In the genomic region with DNA sequence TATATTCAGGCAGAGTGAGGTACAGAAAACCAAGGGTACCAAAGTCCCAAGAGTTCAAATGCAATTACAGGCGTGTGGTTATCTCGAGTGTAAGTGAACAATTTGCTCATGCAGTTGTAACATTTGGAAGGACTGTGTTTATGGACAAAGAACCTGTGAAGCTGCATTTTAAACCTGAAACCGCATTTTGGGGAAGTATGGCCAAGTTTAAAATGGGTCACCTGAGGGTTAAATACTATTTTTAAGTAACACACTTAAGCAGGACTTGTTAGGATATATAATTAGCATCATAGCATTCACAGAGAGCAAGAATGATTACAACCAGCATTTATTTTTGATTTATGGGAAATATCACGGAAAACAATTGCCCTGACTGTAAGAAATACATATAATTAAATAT, we compare ENCODE assay signal across 18 cellular contexts.
"Had no signal": no experiment of that assay in that cellular context is flagged by ENCODE, and none has a peak within 500 bp of the region (broad histone marks: within the 10 kb centered on the region; RNA-seq: fewer than 3 reads in every experiment).

No MANE protein-coding gene starts in this region.

- H3K9me3 ChIP-seq: adrenal gland, esophagus muscularis mucosa, gastroesophageal sphincter, heart left ventricle, sigmoid colon, upper lobe of right lung had no signal

- H3K36me3 Mint-ChIP-seq: activated naive CD4-positive, alpha-beta T cell treated with anti-CD3 and anti-CD28 coated beads, Interleukin-2, amount 50 U/mL, for 72 hours; mesothelial cell of epicardium; stimulated activated naive B cell treated with anti-CD40 and anti-IgM and Interleukin-4, amounts not matched to agents 10 μg/mL and 1 μg/mL and 100 μg/mL, for 72 hours had no signal

- H3K27ac Mint-ChIP-seq: activated naive CD4-positive, alpha-beta T cell treated with anti-CD3 and anti-CD28 coated beads, Interleukin-2, amount 50 U/mL, for 72 hours; dendritic cell treated with granulocyte-macrophage colony-stimulating factor and Interleukin-4, amounts not matched to agents 40 ng/mL and 50 ng/mL, for 4 days; mesothelial cell of epicardium; nephron; stimulated activated naive B cell treated with anti-CD40 and anti-IgM and Interleukin-4, amounts not matched to agents 10 μg/mL and 1 μg/mL and 100 μg/mL, for 72 hours had no signal

- H3K9me3 Mint-ChIP-seq: activated naive CD4-positive, alpha-beta T cell treated with anti-CD3 and anti-CD28 coated beads, Interleukin-2, amount 50 U/mL, for 72 hours; dendritic cell treated with granulocyte-macrophage colony-stimulating factor and Interleukin-4, amounts not matched to agents 40 ng/mL and 50 ng/mL, for 4 days; mesothelial cell of epicardium; nephron; stimulated activated naive B cell treated with anti-CD40 and anti-IgM and Interleukin-4, amounts not matched to agents 10 μg/mL and 1 μg/mL and 100 μg/mL, for 72 hours had no signal

- DNase-seq: activated CD4-positive, alpha-beta T cell treated with anti-CD3 and anti-CD28 coated beads for 1 hour; activated gamma-delta T cell treated with Interleukin-2 at 50 U/mL for 16 hours; adrenal gland; cerebellar nuclear complex; effector memory CD4-positive, alpha-beta T cell; heart left ventricle; left lung; nucleus accumbens; sigmoid colon; stimulated activated naive B cell treated with anti-CD40 and anti-IgM and Interleukin-4, amounts not matched to agents 10 μg/mL and 1 μg/mL and 100 μg/mL, for 72 hours; upper lobe of right lung had no signal

- H3K4me3 Mint-ChIP-seq: dendritic cell treated with granulocyte-macrophage colony-stimulating factor and Interleukin-4, amounts not matched to agents 40 ng/mL and 50 ng/mL, for 4 days; mesothelial cell of epicardium; nephron; stimulated activated naive B cell treated with anti-CD40 and anti-IgM and Interleukin-4, amounts not matched to agents 10 μg/mL and 1 μg/mL and 100 μg/mL, for 72 hours had no signal

- H3K27me3 ChIP-seq: adrenal gland, esophagus muscularis mucosa, gastroesophageal sphincter, left lung, sigmoid colon, upper lobe of right lung had no signal

- H3K4me3 ChIP-seq: adrenal gland, esophagus muscularis mucosa, gastroesophageal sphincter, heart left ventricle, left lung, sigmoid colon, upper lobe of right lung had no signal

- H3K27me3 Mint-ChIP-seq: dendritic cell treated with granulocyte-macrophage colony-stimulating factor and Interleukin-4, amounts not matched to agents 40 ng/mL and 50 ng/mL, for 4 days had no signal

- H3K36me3 ChIP-seq: adrenal gland, esophagus muscularis mucosa, gastroesophageal sphincter, heart left ventricle, left lung, sigmoid colon, upper lobe of right lung, WERI-Rb-1 had no signal

- H3K4me1 ChIP-seq: adrenal gland, esophagus muscularis mucosa, gastroesophageal sphincter, left lung, sigmoid colon, upper lobe of right lung had no signal

- ATAC-seq: activated naive CD4-positive, alpha-beta T cell treated with anti-CD3 and anti-CD28 coated beads, Interleukin-2, amount 50 U/mL, for 72 hours; gastroesophageal sphincter; heart left ventricle; left lung; stimulated activated naive B cell treated with anti-CD40 and anti-IgM and Interleukin-4, amounts not matched to agents 10 μg/mL and 1 μg/mL and 100 μg/mL, for 72 hours; upper lobe of right lung had no signal

- H3K27ac ChIP-seq: adrenal gland, esophagus muscularis mucosa, gastroesophageal sphincter, heart left ventricle, left lung, sigmoid colon, upper lobe of right lung, WERI-Rb-1 had no signal

- H3K4me1 Mint-ChIP-seq: nephron had no signal
